ENCODE assay signal across 8 cellular contexts in genomic region chr5:68285857-68286611, GRCh38.
DNase-seq lines count a peak whose midpoint lies in the region; ATAC-seq, FAIRE-seq and TF ChIP-seq lines count a peak whose summit lies in the region.

No MANE protein-coding gene starts in this region.

- no TSS peak for BruUV-seq in K562 (replicated peaks; lab: Mats Ljungman, UMichigan)

- no peak overlapping the region for H3K4me2 ChIP-seq in K562 (ENCODE audit: insufficient read depth, low read length)

- H3K36me3 ChIP-seq in K562 (ENCODE audit: control insufficient read depth, insufficient read depth, low read length): peaks cover 3% of the 10 kb centered on the region; the same call in 1 of the 3 replicates
- peaks cover 0 to 37% (median 8%) of the 10 kb centered on the region in 4 donors for H3K36me3 ChIP-seq in right lobe of liver

- peak; percentile 92 to 95 for TF ChIP-seq RAD21 in K562 (CRISPR knock-in tag; conservative IDR thresholded peaks at IDR 0.05 in 1 of 2, IDR thresholded peaks at IDR 0.05 in 1 of 2)

- TF ChIP-seq POLR2A in K562 (conservative IDR thresholded peaks at IDR 0.05) (no peak), right lobe of liver (IDR thresholded peaks at IDR 0.05) (no peak)

- ATAC-seq in K562 (peak; percentile 44; the same call in 1 of the 3 replicates), right lobe of liver (no peak), GM18511 (IDR thresholded peaks at IDR 0.05; ENCODE audit: unreplicated experiment) (no peak), HG03196 (IDR thresholded peaks at IDR 0.05; ENCODE audit: unreplicated experiment) (no peak)

- no peak overlapping the region for H3K9ac ChIP-seq in K562 (ENCODE audit: insufficient read depth in 1 of 2, low read depth in 2 of 2, low read length in 2 of 2)

- H3K27ac ChIP-seq in K562 (ENCODE audit: extremely low read depth, low read depth, low read length) (no peak overlapping the region), right lobe of liver (peak overlapping the region; percentile 52 to 94 (median 80))

- TF ChIP-seq EP300 in K562 (IDR thresholded peaks at IDR 0.05; ENCODE audit: low read length): no peak

- no peaks in the 10 kb centered on the region for H3K27me3 ChIP-seq in K562 (ENCODE audit: control insufficient read depth in 2 of 2, insufficient read depth in 2 of 2, low read length in 2 of 2)
- no peaks in the 10 kb centered on the region for H3K27me3 ChIP-seq in right lobe of liver

- H3K9me1 ChIP-seq in K562 (ENCODE audit: control insufficient read depth, insufficient read depth, low read length): no peaks in the 10 kb centered on the region

- no peak overlapping the region for H2AFZ ChIP-seq in K562 (ENCODE audit: low read depth, low read length)

- H3K4me3 ChIP-seq in AG09309 (ENCODE audit: control insufficient read depth, low read depth, low read length): no peak overlapping the region
- H3K4me3 ChIP-seq in K562: no peak overlapping the region
- H3K4me3 ChIP-seq in right lobe of liver: no peak overlapping the region

- POLR2A ChIA-PET in K562 (lab: Yijun Ruan, JAX): interaction anchor here (1.1 kb wide), 1 partner anchor 15 kb away, joined by 4 read pairs; no protein-coding TSS in a partner anchor

- in situ Hi-C loops in K562 (cut with MboI): loop anchor here (5.0 to 25.0 kb wide), 2 partner anchors 176 to 676 kb away; no protein-coding TSS in a partner anchor

- peak; percentile 57 for TF ChIP-seq CTCF in AG09309 (IDR thresholded peaks at IDR 0.05; ENCODE audit: control insufficient read depth, insufficient read depth, low read depth, low read length, missing control alignments)
- peak; percentile 53 to 87 (median 58); a peak in 4 of 6 replicates for TF ChIP-seq CTCF in K562 (IDR thresholded peaks at IDR 0.05 in 2 of 3, conservative IDR thresholded peaks at IDR 0.05 in 1 of 3; ENCODE audit: insufficient read depth in 2 of 3, low read depth in 1 of 3, low read length in 3 of 3)
- peak; percentile 63 to 84 (median 72) for TF ChIP-seq CTCF in right lobe of liver (IDR thresholded peaks at IDR 0.05)

- H3K9me3 ChIP-seq in K562 (replicated peaks; ENCODE audit: control insufficient read depth, insufficient read depth, low read depth, low read length) (no peaks in the 10 kb centered on the region), right lobe of liver (no peaks in the 10 kb centered on the region)

- no peaks in the 10 kb centered on the region for H4K20me1 ChIP-seq in K562 (replicated peaks; ENCODE audit: control insufficient read depth, insufficient read depth, low read length)

- FAIRE-seq in K562 (lab: Jason Lieb, UNC): peak; percentile 40

- intact Hi-C loops in K562 (cut with micrococcal nuclease) (loop anchor here (1.0 to 5.0 kb wide), 6 partner anchors 48 to 675 kb away; no protein-coding TSS in a partner anchor), right lobe of liver (cut with DNase I) (loop anchor here (10.0 kb wide), 2 partner anchors 169 to 459 kb away; no protein-coding TSS in a partner anchor)

- 17% methylated on average over 4 of the region's 4 CpGs for WGBS in K562 (ENCODE audit: insufficient coverage, low coverage, missing lambda C conversion rate)
- WGBS in right lobe of liver (ENCODE audit: insufficient coverage, low coverage, low lambda C conversion rate, missing lambda C conversion rate): 9% methylated on average over 4 of the region's 4 CpGs

- peaks cover 14 to 16% of the 10 kb centered on the region in 2 experiments; a peak in 4 of 5 replicates for H3K4me1 ChIP-seq in K562 (replicated peaks in 1 of 2; ENCODE audit: control insufficient read depth in 2 of 2, insufficient read depth in 2 of 2, low read length in 2 of 2)
- peaks cover 2 to 69% (median 26%) of the 10 kb centered on the region in 4 donors for H3K4me1 ChIP-seq in right lobe of liver

- no peaks in the 10 kb centered on the region for H3K79me2 ChIP-seq in K562 (ENCODE audit: control insufficient read depth, insufficient read depth, low read length)

- DNase-seq in AG09309 (ENCODE audit: low read depth) (no peak), GM03348 (ENCODE audit: low spot score) (peak; percentile 45), NCI-H69 (lab: John Stamatoyannopoulos, UW) (peak; percentile 66), K562 (ENCODE audit: extremely low read depth in 1 of 4, low spot score in 3 of 4) (peak; percentile 22 to 75 (median 25)), right lobe of liver (no peak), mucosa of gallbladder (ENCODE audit: low spot score) (no peak)

- CTCF ChIA-PET in K562 (lab: Yijun Ruan, JAX; ENCODE audit: low intra/inter-chr PET ratio): interaction anchor here (0.6 to 2.0 kb wide), 9 partner anchors 78 to 1049 kb away, joined by 3 to 15 read pairs (median 3); no protein-coding TSS in a partner anchor

TF ChIP-seq in K562, 482 proteins besides CTCF, POLR2A, EP300 and RAD21 (continues in another document):
- TF ChIP-seq HDAC3 (IDR thresholded peaks at IDR 0.05; ENCODE audit: borderline replicate concordance, partially characterized antibody) (peak; percentile 12), GATAD2B (IDR thresholded peaks at IDR 0.05; ENCODE audit: borderline replicate concordance) (peak; percentile 46; the same call in 1 of the 2 replicates), ZNF316 (IDR thresholded peaks at IDR 0.05) (peak; percentile 62), ILF3 (IDR thresholded peaks at IDR 0.05; ENCODE audit: borderline replicate concordance) (peak; percentile 14; the same call in 1 of the 2 replicates), ARNT (IDR thresholded peaks at IDR 0.05) (0 out of 4 replicates have a peak, but pooled peaks of 1 of the 2 experiments have one; percentile 52), ARID2 (IDR thresholded peaks at IDR 0.05) (peak; percentile 65; the same call in 1 of the 2 replicates), SMC3 (conservative IDR thresholded peaks at IDR 0.05; ENCODE audit: insufficient read depth, low read depth, low read length) (peak; percentile 67; the same call in 1 of the 2 replicates), RERE (CRISPR knock-in tag; IDR thresholded peaks at IDR 0.05; ENCODE audit: borderline replicate concordance) (no peak), FOXK2 (conservative IDR thresholded peaks at IDR 0.05 in 1 of 2, IDR thresholded peaks at IDR 0.05 in 1 of 2; ENCODE audit: low read depth in 2 of 2) (0 out of 4 replicates have a peak, but pooled peaks of 1 of the 2 experiments have one; percentile 11), MNT (conservative IDR thresholded peaks at IDR 0.05) (0 out of 4 replicates have a peak, but pooled peaks of 1 of the 2 experiments have one; percentile 20), KLF10 (CRISPR knock-in tag; IDR thresholded peaks at IDR 0.05) (no peak), CC2D1A (IDR thresholded peaks at IDR 0.05) (peak; percentile 68), CREB3 (tag; conservative IDR thresholded peaks at IDR 0.05; ENCODE audit: low read depth) (no peak)

Comparison
In these comparisons a context has a peak if more than half of its experiments do, and no peak if none do; other contexts are left out.
1. DNase-seq: peak in GM03348 (single experiment), NCI-H69 (single experiment) and K562 (4 of 4); none in AG09309 (single experiment), right lobe of liver (0 of 3) and mucosa of gallbladder (single experiment).
2. Peak in every context shown above with its lines, with median percentiles within 50 percentile points of each other: CTCF ChIP-seq.